In the genomic region with DNA sequence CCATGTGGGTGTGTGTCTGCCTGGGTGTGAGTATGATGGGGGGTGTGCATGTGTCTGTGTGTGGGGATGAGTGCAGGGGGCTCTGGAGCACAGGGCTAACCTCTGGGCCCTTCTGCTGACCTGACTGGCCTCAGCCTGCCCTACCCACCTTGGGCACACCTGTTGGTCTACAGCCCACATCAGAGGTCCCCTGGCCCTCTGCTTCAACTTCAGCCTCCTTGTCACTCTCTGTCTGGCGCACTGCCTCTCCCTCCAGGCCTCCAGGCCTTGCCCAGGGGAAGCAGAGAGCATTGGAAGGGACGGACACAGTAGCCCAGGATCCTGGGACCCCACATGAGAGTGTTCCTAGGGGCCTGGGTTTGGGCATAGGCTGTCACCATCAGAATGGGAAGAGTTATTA, we compare ENCODE assay signal across 22 cellular contexts.
"Had no signal": no experiment of that assay in that cellular context is flagged by ENCODE, and none has a peak within 500 bp of the region (broad histone marks: within the 10 kb centered on the region; RNA-seq: fewer than 3 reads in every experiment).

No MANE protein-coding gene starts in this region.

- H3K9me3 Mint-ChIP-seq: activated CD4-positive, alpha-beta memory T cell treated with anti-CD3 and anti-CD28 coated beads, Interleukin-2, amount 10 ng/mL, durations not matched to agents 7 days and 5 days; activated CD4-positive, alpha-beta T cell treated with anti-CD3 and anti-CD28 coated beads, Interleukin-2, amount 10 ng/mL, durations not matched to agents 24 days and 14 days; activated naive CD4-positive, alpha-beta T cell treated with anti-CD3 and anti-CD28 coated beads, Interleukin-2, amount 50 U/mL, for 72 hours; effector memory CD8-positive, alpha-beta T cell; stimulated activated effector memory CD8-positive, alpha-beta T cell treated with anti-CD3 and anti-CD28 coated beads, Interleukin-12 subunit alpha, Interleukin-12 subunit beta, amount 100 ng/mL, for 72 hours had no signal

- H3K27ac Mint-ChIP-seq: activated CD4-positive, alpha-beta memory T cell treated with anti-CD3 and anti-CD28 coated beads, Interleukin-2, amount 10 ng/mL, durations not matched to agents 7 days and 5 days; activated CD4-positive, alpha-beta T cell treated with anti-CD3 and anti-CD28 coated beads, Interleukin-2, amount 10 ng/mL, durations not matched to agents 24 days and 14 days; activated naive CD4-positive, alpha-beta T cell treated with anti-CD3 and anti-CD28 coated beads, Interleukin-2, amount 50 U/mL, for 72 hours; effector memory CD8-positive, alpha-beta T cell; stimulated activated effector memory CD8-positive, alpha-beta T cell treated with anti-CD3 and anti-CD28 coated beads, Interleukin-12 subunit alpha, Interleukin-12 subunit beta, amount 100 ng/mL, for 72 hours had no signal

- ATAC-seq: activated CD4-positive, CD25-positive, alpha-beta regulatory T cell treated with anti-CD3 and anti-CD28 coated beads, Interleukin-2, amount 50 U/mL, for 24 hours; activated naive CD4-positive, alpha-beta T cell treated with anti-CD3 and anti-CD28 coated beads, Interleukin-2, amount 50 U/mL, for 72 hours; effector memory CD8-positive, alpha-beta T cell; left ventricle myocardium superior; mucosa of descending colon; stimulated activated effector memory CD8-positive, alpha-beta T cell treated with anti-CD3 and anti-CD28 coated beads, Interleukin-12 subunit alpha, Interleukin-12 subunit beta, amount 100 ng/mL, for 72 hours had no signal

- H3K27me3 ChIP-seq: esophagus muscularis mucosa, stomach, suprapubic skin, transverse colon, vagina had no signal

- H3K36me3 ChIP-seq: esophagus muscularis mucosa, prostate gland, stomach, suprapubic skin, transverse colon, vagina had no signal

- H3K4me1 ChIP-seq: prostate gland, suprapubic skin, vagina had no signal

- H3K4me3 Mint-ChIP-seq: activated CD4-positive, alpha-beta memory T cell treated with anti-CD3 and anti-CD28 coated beads, Interleukin-2, amount 10 ng/mL, durations not matched to agents 7 days and 5 days; activated CD4-positive, alpha-beta T cell treated with anti-CD3 and anti-CD28 coated beads, Interleukin-2, amount 10 ng/mL, durations not matched to agents 24 days and 14 days; brain; effector memory CD8-positive, alpha-beta T cell; naive B cell; stimulated activated effector memory CD8-positive, alpha-beta T cell treated with anti-CD3 and anti-CD28 coated beads, Interleukin-12 subunit alpha, Interleukin-12 subunit beta, amount 100 ng/mL, for 72 hours had no signal

- H3K4me1 Mint-ChIP-seq: activated CD4-positive, alpha-beta memory T cell treated with anti-CD3 and anti-CD28 coated beads, Interleukin-2, amount 10 ng/mL, durations not matched to agents 7 days and 5 days; activated CD4-positive, alpha-beta T cell treated with anti-CD3 and anti-CD28 coated beads, Interleukin-2, amount 10 ng/mL, durations not matched to agents 24 days and 14 days; naive B cell; stimulated activated effector memory CD8-positive, alpha-beta T cell treated with anti-CD3 and anti-CD28 coated beads, Interleukin-12 subunit alpha, Interleukin-12 subunit beta, amount 100 ng/mL, for 72 hours had no signal

- H3K4me3 ChIP-seq: esophagus muscularis mucosa, mucosa of descending colon, prostate gland, stomach, suprapubic skin, transverse colon, vagina had no signal

- DNase-seq: activated CD4-positive, alpha-beta memory T cell treated with anti-CD3 and anti-CD28 coated beads, Interleukin-2, amount 10 ng/mL, durations not matched to agents 7 days and 5 days; activated CD4-positive, alpha-beta T cell treated with anti-CD3 and anti-CD28 coated beads, Interleukin-2, amount 10 ng/mL, durations not matched to agents 24 days and 14 days; activated T-cell treated with anti-CD3 and anti-CD28 coated beads, Interleukin-2, amount 50 U/mL, for 1 hour; aorta; caudate nucleus; effector memory CD8-positive, alpha-beta T cell; hippocampal formation; left ventricle myocardium superior; mucosa of descending colon; naive B cell; stimulated activated CD4-positive, alpha-beta T cell treated with anti-CD3 and anti-CD28 coated beads, Interleukin-2, amount 100 ng/mL, for 24 hours; stomach; transverse colon had no signal

- H3K27ac ChIP-seq: esophagus muscularis mucosa, prostate gland, stomach, suprapubic skin, transverse colon, vagina, VCaP had no signal

- H3K9me3 ChIP-seq: esophagus muscularis mucosa, mucosa of descending colon, prostate gland, stomach, suprapubic skin, transverse colon, vagina had no signal

- H3K27me3 Mint-ChIP-seq: activated CD4-positive, alpha-beta memory T cell treated with anti-CD3 and anti-CD28 coated beads, Interleukin-2, amount 10 ng/mL, durations not matched to agents 7 days and 5 days; activated CD4-positive, alpha-beta T cell treated with anti-CD3 and anti-CD28 coated beads, Interleukin-2, amount 10 ng/mL, durations not matched to agents 24 days and 14 days had no signal

- H3K36me3 Mint-ChIP-seq: activated naive CD4-positive, alpha-beta T cell treated with anti-CD3 and anti-CD28 coated beads, Interleukin-2, amount 50 U/mL, for 72 hours; brain; naive B cell; stimulated activated effector memory CD8-positive, alpha-beta T cell treated with anti-CD3 and anti-CD28 coated beads, Interleukin-12 subunit alpha, Interleukin-12 subunit beta, amount 100 ng/mL, for 72 hours had no signal
